8 cellular contexts compared by ENCODE assay signal in the genomic region with DNA sequence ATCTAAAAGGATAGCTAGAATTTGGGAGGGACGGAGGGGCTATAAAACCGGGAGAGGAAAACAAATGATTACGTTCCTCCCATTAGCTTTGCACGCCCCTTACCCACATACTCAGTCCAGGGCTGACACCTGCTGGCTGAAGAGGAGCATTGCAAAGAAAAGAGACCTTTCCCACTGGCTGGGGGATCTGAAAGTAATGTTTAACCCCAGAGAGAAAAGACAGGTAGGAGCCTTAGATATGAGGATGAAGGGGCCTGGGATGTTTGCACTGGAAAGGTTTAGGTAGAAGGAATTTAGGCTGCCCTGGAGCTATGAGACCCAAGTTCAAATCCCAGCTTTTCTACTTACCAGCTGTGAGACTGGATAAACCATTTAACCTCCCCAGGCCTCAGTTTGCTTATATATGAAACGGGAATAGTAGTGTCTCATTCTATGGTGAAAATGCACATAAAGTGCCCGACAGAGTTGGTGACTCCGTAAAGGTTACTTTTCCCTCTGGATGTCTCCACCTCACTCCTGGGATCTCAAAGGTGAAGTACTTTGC.
A peak's percentile ranks its signal among the peaks of the same experiment; 100 is the strongest.
DNase-seq lines count a peak whose midpoint lies in the region; ATAC-seq, FAIRE-seq and TF ChIP-seq lines count a peak whose summit lies in the region.

No MANE protein-coding gene starts in this region.

- TF ChIP-seq RAD21 in GM12878 (IDR thresholded peaks at IDR 0.05; ENCODE audit: insufficient read depth, low read depth, low read length): peak; percentile 99

- H3K27me3 ChIP-seq in DOHH2 (ENCODE audit: control insufficient read depth, low read length) (no peaks in the 10 kb centered on the region), GM12878 (replicated peaks in 1 of 2; ENCODE audit: control insufficient read depth in 2 of 2, insufficient read depth in 2 of 2, low read length in 1 of 2) (no peaks in the 10 kb centered on the region; a peak in 1 of 4 replicates), iPS-18a (ENCODE audit: control insufficient read depth, insufficient read depth, low read length) (no peaks in the 10 kb centered on the region), smooth muscle cell (ENCODE audit: low read depth) (peaks cover 15% of the 10 kb centered on the region)

- CTCF ChIA-PET in GM12878 (lab: Yijun Ruan, JAX): interaction anchor here (0.7 to 4.7 kb wide), 34 partner anchors 9 to 1432 kb away, joined by 3 to 65 read pairs (median 4); no protein-coding TSS in a partner anchor

- in situ Hi-C loops in KBM-7 (cut with MboI; ENCODE audit: low pct_unique_long_range_greater_than_20kb, low sequenced_read_pairs) (loop anchor here (25.0 kb wide), 2 partner anchors 453 to 1428 kb away; no protein-coding TSS in a partner anchor), GM12878 (cut with MboI) (loop anchor here (5.0 kb wide), 1 partner anchor 1433 kb away; no protein-coding TSS in a partner anchor)

- FAIRE-seq in RCC 7860 (lab: Jason Lieb, UNC) (no peak), GM12878 (lab: Jason Lieb, UNC) (peak; percentile 89)

- RAD21 ChIA-PET in GM12878 (lab: Charles Lee; ENCODE audit: unreplicated experiment): interaction anchor here (0.8 to 2.6 kb wide), 16 partner anchors 10 to 1822 kb away, joined by 3 to 25 read pairs (median 4); no protein-coding TSS in a partner anchor

- intact Hi-C loops in GM12878 (cut with micrococcal nuclease; ENCODE audit: unreplicated experiment): loop anchor here (1.0 to 10.0 kb wide), 5 partner anchors 133 to 1433 kb away; no protein-coding TSS in a partner anchor

- H3K36me3 ChIP-seq in DOHH2 (ENCODE audit: control insufficient read depth, low read length) (no peaks in the 10 kb centered on the region), GM12878 (ENCODE audit: control insufficient read depth in 2 of 2, insufficient read depth in 2 of 2, low read length in 1 of 2) (no peaks in the 10 kb centered on the region), iPS-18a (ENCODE audit: control insufficient read depth, low read depth, low read length) (no peaks in the 10 kb centered on the region), smooth muscle cell (ENCODE audit: low read depth) (no peaks in the 10 kb centered on the region)

- 0% methylated on average over 7 of the region's 7 CpGs for WGBS in GM12878 (ENCODE audit: insufficient coverage, insufficient replicate concordance, low lambda C conversion rate, missing lambda C conversion rate)
- WGBS in smooth muscle cell (ENCODE audit: low lambda C conversion rate): 26% methylated on average over 7 of the region's 7 CpGs

- H4K20me1 ChIP-seq in DOHH2 (ENCODE audit: control insufficient read depth, insufficient read depth, low read depth, low read length) (no peaks in the 10 kb centered on the region), GM12878 (ENCODE audit: control insufficient read depth, insufficient read depth) (no peaks in the 10 kb centered on the region), smooth muscle cell (ENCODE audit: low read depth) (no peaks in the 10 kb centered on the region)

- H3K27ac ChIP-seq in DOHH2 (ENCODE audit: low read depth, low read length) (no peak overlapping the region), GM12878 (ENCODE audit: control insufficient read depth, insufficient read depth) (no peak overlapping the region), iPS-18a (ENCODE audit: low read length) (no peak overlapping the region), smooth muscle cell (ENCODE audit: low read depth) (no peak overlapping the region)

- POLR2A ChIA-PET in GM12878 (lab: Charles Lee): no interaction called here

- H2AFZ ChIP-seq in GM12878 (ENCODE audit: control insufficient read depth, low read depth, low read length) (no peak overlapping the region), smooth muscle cell (ENCODE audit: low read depth) (peak overlapping the region; percentile 88)

- H3K4me3 ChIP-seq in DOHH2 (ENCODE audit: low read length) (no peak overlapping the region), GM12878 (no peak overlapping the region), iPS-18a (ENCODE audit: low read length) (peak overlapping the region; percentile 31), smooth muscle cell (peak overlapping the region; percentile 49)

- H3K9ac ChIP-seq in GM12878 (ENCODE audit: control insufficient read depth, insufficient read depth, low read length): no peak overlapping the region
- no peak overlapping the region for H3K9ac ChIP-seq in iPS-18a (ENCODE audit: low read length)
- no peak overlapping the region for H3K9ac ChIP-seq in smooth muscle cell (ENCODE audit: low read depth)

- BruUV-seq in GM12878 (replicated peaks; lab: Mats Ljungman, UMichigan): no TSS peak

- no peaks in the 10 kb centered on the region for H3K9me3 ChIP-seq in DOHH2 (ENCODE audit: control insufficient read depth, insufficient read depth, low read length)
- no peaks in the 10 kb centered on the region for H3K9me3 ChIP-seq in GM12878 (replicated peaks; ENCODE audit: control insufficient read depth, insufficient read depth, low read length)
- H3K9me3 ChIP-seq in iPS-18a (ENCODE audit: control insufficient read depth, low read depth, low read length): no peaks in the 10 kb centered on the region
- no peaks in the 10 kb centered on the region for H3K9me3 ChIP-seq in smooth muscle cell (replicated peaks; ENCODE audit: low read depth)

- TF ChIP-seq CTCF in DOHH2 (IDR thresholded peaks at IDR 0.05; ENCODE audit: low read depth, low read length, poor library complexity, severe bottlenecking) (peak; percentile 82), GM12878 (IDR thresholded peaks at IDR 0.05 in 2 of 3, conservative IDR thresholded peaks at IDR 0.05 in 1 of 3; ENCODE audit: control insufficient read depth in 2 of 3, extremely low read depth in 1 of 3, insufficient read depth in 1 of 3, low read depth in 3 of 3, low read length in 3 of 3) (peak; percentile 82 to 95 (median 89)), smooth muscle cell (IDR thresholded peaks at IDR 0.05; ENCODE audit: borderline replicate concordance, insufficient read depth, poor library complexity, severe bottlenecking) (peak; percentile 97)

- SMC1A ChIA-PET in GM12878 (lab: Charles Lee; ENCODE audit: uncharacterized antibody, unreplicated experiment): interaction anchor here (0.7 to 3.2 kb wide), 19 partner anchors 9 to 1433 kb away, joined by 3 to 22 read pairs (median 4); no protein-coding TSS in a partner anchor

- H3K4me2 ChIP-seq in DOHH2 (ENCODE audit: low read length) (no peak overlapping the region), GM12878 (ENCODE audit: control insufficient read depth, insufficient read depth) (no peak overlapping the region), smooth muscle cell (peak overlapping the region; percentile 87)

- H3K79me2 ChIP-seq in DOHH2 (ENCODE audit: control insufficient read depth, low read length) (no peaks in the 10 kb centered on the region), GM12878 (ENCODE audit: control insufficient read depth, insufficient read depth, low read length) (no peaks in the 10 kb centered on the region), smooth muscle cell (ENCODE audit: low read depth) (no peaks in the 10 kb centered on the region)

- DNase-seq in KBM-7 (peak; percentile 66), RCC 7860 (ENCODE audit: low spot score) (peak; percentile 9), GM12878 (ENCODE audit: low read depth, low spot score) (peak; percentile 13), smooth muscle cell (lab: John Stamatoyannopoulos, UW; ENCODE audit: unreplicated experiment) (no peak)

- no peak for TF ChIP-seq EP300 in GM12878 (IDR thresholded peaks at IDR 0.05; ENCODE audit: borderline replicate concordance in 1 of 2, control insufficient read depth in 1 of 2, low read depth in 2 of 2, low read length in 2 of 2)

- no peaks in the 10 kb centered on the region for H3F3A ChIP-seq in DOHH2 (ENCODE audit: control insufficient read depth, insufficient read depth)
- no peaks in the 10 kb centered on the region for H3F3A ChIP-seq in smooth muscle cell (ENCODE audit: low read depth)

- TF ChIP-seq POLR2A in GM12878 (IDR thresholded peaks at IDR 0.05; ENCODE audit: low read depth, low read length): no peak

- no peaks in the 10 kb centered on the region for H3K9me2 ChIP-seq in DOHH2 (replicated peaks; ENCODE audit: control insufficient read depth, low read length)

- peak; percentile 76 for ATAC-seq in GM21381 (IDR thresholded peaks at IDR 0.05; ENCODE audit: unreplicated experiment)
- peak; percentile 88 for ATAC-seq in GM12878
- ATAC-seq in GM18873 (IDR thresholded peaks at IDR 0.05; ENCODE audit: low FRiP score, unreplicated experiment): no peak

- H3K4me1 ChIP-seq in DOHH2 (ENCODE audit: control insufficient read depth, low read length): no peaks in the 10 kb centered on the region
- no peaks in the 10 kb centered on the region for H3K4me1 ChIP-seq in GM12878 (ENCODE audit: control insufficient read depth, insufficient read depth, low read length)
- peaks cover 12% of the 10 kb centered on the region for H3K4me1 ChIP-seq in iPS-18a (ENCODE audit: control insufficient read depth, low read depth, low read length)
- H3K4me1 ChIP-seq in smooth muscle cell (ENCODE audit: low read depth): peaks cover 3% of the 10 kb centered on the region

TF ChIP-seq in GM12878, 131 proteins besides CTCF, POLR2A, EP300 and RAD21:
- TF ChIP-seq YY1 (IDR thresholded peaks at IDR 0.05; ENCODE audit: low read depth, low read length) (0 out of 2 replicates have a peak, but pooled peaks have one; percentile 26), SMC3 (IDR thresholded peaks at IDR 0.05; ENCODE audit: borderline replicate concordance, low read length) (peak; percentile 92), BACH1 (IDR thresholded peaks at IDR 0.05; ENCODE audit: borderline replicate concordance) (no peak)

Comparison
In these comparisons a context has a peak if more than half of its experiments do, and no peak if none do; other contexts are left out.
1. H3K4me3 ChIP-seq: peak in iPS-18a (single experiment) and smooth muscle cell (single experiment); none in DOHH2 (single experiment) and GM12878 (single experiment).
2. Peak in every context shown above with its lines, with median percentiles within 50 percentile points of each other: CTCF ChIP-seq.